ENCODE assay signal across 1 cellular context in genomic region chr10:78255796-78256638, GRCh38.
TF ChIP-seq lines count a peak whose summit lies in the region.

No MANE protein-coding gene starts in this region.

TF ChIP-seq in K562, 482 proteins besides CTCF, POLR2A, EP300 and RAD21 (continued from another document and continues in another):
- TF ChIP-seq GTF3C2 (IDR thresholded peaks at IDR 0.05; ENCODE audit: borderline replicate concordance, extremely low read depth, insufficient read length) (no peak), CHD4 (IDR thresholded peaks at IDR 0.05; ENCODE audit: insufficient read depth, insufficient replicate concordance, low read depth, low read length, poor library complexity, severe bottlenecking) (no peak), ZNF143 (CRISPR knock-in tag; IDR thresholded peaks at IDR 0.05) (no peak), GABPB2 (CRISPR knock-in tag; conservative IDR thresholded peaks at IDR 0.05) (no peak), DDX20 (tag; IDR thresholded peaks at IDR 0.05; ENCODE audit: low read depth) (peak; percentile 71; the same call in 1 of the 2 replicates), NR4A1 (CRISPR knock-in tag; IDR thresholded peaks at IDR 0.05) (0 out of 2 replicates have a peak, but pooled peaks have one; percentile 25), NR4A1 (tag; IDR thresholded peaks at IDR 0.05) (peak; percentile 85; the same call in 1 of the 2 replicates), NR2F6 (CRISPR knock-in tag; IDR thresholded peaks at IDR 0.05) (peak; percentile 97), ZNF253 (CRISPR knock-in tag; conservative IDR thresholded peaks at IDR 0.05) (no peak), ARID2 (IDR thresholded peaks at IDR 0.05) (no peak), SRF (CRISPR knock-in tag; IDR thresholded peaks at IDR 0.05) (no peak), CAMTA2 (CRISPR knock-in tag; conservative IDR thresholded peaks at IDR 0.05) (no peak), GATA2 (CRISPR knock-in tag; IDR thresholded peaks at IDR 0.05) (no peak), ESRRA (IDR thresholded peaks at IDR 0.05; ENCODE audit: borderline replicate concordance, low read depth) (peak; percentile 100), ZBTB8A (IDR thresholded peaks at IDR 0.05; ENCODE audit: partially characterized antibody) (no peak), MAX (CRISPR knock-in tag; IDR thresholded peaks at IDR 0.05) (no peak), FOXO4 (CRISPR knock-in tag; IDR thresholded peaks at IDR 0.05) (no peak), TAF1 (IDR thresholded peaks at IDR 0.05; ENCODE audit: control insufficient read depth, extremely low read depth, insufficient read depth, low read length, severe bottlenecking) (no peak), SLC30A9 (CRISPR knock-in tag; IDR thresholded peaks at IDR 0.05) (no peak), ZNF165 (CRISPR knock-in tag; IDR thresholded peaks at IDR 0.05; ENCODE audit: borderline replicate concordance) (peak; percentile 63; the same call in 1 of the 2 replicates), GTF2E2 (tag; IDR thresholded peaks at IDR 0.05) (no peak), KAT7 (CRISPR knock-in tag; IDR thresholded peaks at IDR 0.05; ENCODE audit: borderline replicate concordance) (no peak), PHF8 (IDR thresholded peaks at IDR 0.05; ENCODE audit: borderline replicate concordance, low read length) (no peak), SREBF1 (IDR thresholded peaks at IDR 0.05; ENCODE audit: borderline replicate concordance, low read depth, low read length) (no peak), FOSL1 (tag; conservative IDR thresholded peaks at IDR 0.05) (peak; percentile 99), SIN3B (IDR thresholded peaks at IDR 0.05; ENCODE audit: low read depth) (no peak), ZNF134 (CRISPR knock-in tag; conservative IDR thresholded peaks at IDR 0.05) (no peak), TEAD2 (tag; IDR thresholded peaks at IDR 0.05) (peak; percentile 88), BCOR (IDR thresholded peaks at IDR 0.05) (no peak), LARP7 (IDR thresholded peaks at IDR 0.05) (no peak), PYGO2 (tag; IDR thresholded peaks at IDR 0.05) (no peak; the same call in 1 of the 2 replicates), MCM3 (IDR thresholded peaks at IDR 0.05) (no peak), CCNT2 (IDR thresholded peaks at IDR 0.05; ENCODE audit: borderline replicate concordance, extremely low read depth, insufficient read length, low read depth, low read length) (peak; percentile 59), HNRNPH1 (optimal IDR thresholded peaks at IDR 0.05; ENCODE audit: low read depth, low read length) (no peak), ZBTB34 (CRISPR knock-in tag; IDR thresholded peaks at IDR 0.05) (no peak), ZNF561 (CRISPR knock-in tag; conservative IDR thresholded peaks at IDR 0.05) (no peak), CCAR2 (IDR thresholded peaks at IDR 0.05; ENCODE audit: low read depth, low read length) (no peak), DNMT1 (IDR thresholded peaks at IDR 0.05) (no peak), BCL6 (CRISPR knock-in tag; IDR thresholded peaks at IDR 0.05) (peak; percentile 46), CREBBP (IDR thresholded peaks at IDR 0.05; ENCODE audit: low read depth, low read length) (no peak), ARID1B (IDR thresholded peaks at IDR 0.05) (peak; percentile 86), ZNF592 (IDR thresholded peaks at IDR 0.05) (peak; percentile 60), ZNF830 (CRISPR knock-in tag; IDR thresholded peaks at IDR 0.05) (no peak), TOE1 (IDR thresholded peaks at IDR 0.05; ENCODE audit: borderline replicate concordance) (peak; percentile 69; the same call in 1 of the 2 replicates), TOE1 (CRISPR knock-in tag; IDR thresholded peaks at IDR 0.05; ENCODE audit: borderline replicate concordance, low read depth) (no peak), ERF (CRISPR knock-in tag; IDR thresholded peaks at IDR 0.05) (no peak), ZNF764 (CRISPR knock-in tag; IDR thresholded peaks at IDR 0.05; ENCODE audit: low read depth) (no peak), DPF2 (IDR thresholded peaks at IDR 0.05) (peak; percentile 95), TAL1 (IDR thresholded peaks at IDR 0.05) (no peak), PHB2 (IDR thresholded peaks at IDR 0.05; ENCODE audit: low read depth) (no peak), STAT6 (CRISPR knock-in tag; IDR thresholded peaks at IDR 0.05) (no peak), HNRNPK (IDR thresholded peaks at IDR 0.05; ENCODE audit: low read depth, low read length, poor library complexity, severe bottlenecking) (no peak), MCM2 (IDR thresholded peaks at IDR 0.05; ENCODE audit: low read depth) (no peak), TSC22D4 (tag; IDR thresholded peaks at IDR 0.05) (no peak), ZSCAN32 (CRISPR knock-in tag; IDR thresholded peaks at IDR 0.05) (peak; percentile 67), ARID3A (IDR thresholded peaks at IDR 0.05; ENCODE audit: borderline replicate concordance, low read depth, low read length) (no peak), PRPF4 (IDR thresholded peaks at IDR 0.05; ENCODE audit: insufficient read depth, low read depth, low read length, poor library complexity, severe bottlenecking) (no peak)
- TF ChIP-seq, protein P1, sequence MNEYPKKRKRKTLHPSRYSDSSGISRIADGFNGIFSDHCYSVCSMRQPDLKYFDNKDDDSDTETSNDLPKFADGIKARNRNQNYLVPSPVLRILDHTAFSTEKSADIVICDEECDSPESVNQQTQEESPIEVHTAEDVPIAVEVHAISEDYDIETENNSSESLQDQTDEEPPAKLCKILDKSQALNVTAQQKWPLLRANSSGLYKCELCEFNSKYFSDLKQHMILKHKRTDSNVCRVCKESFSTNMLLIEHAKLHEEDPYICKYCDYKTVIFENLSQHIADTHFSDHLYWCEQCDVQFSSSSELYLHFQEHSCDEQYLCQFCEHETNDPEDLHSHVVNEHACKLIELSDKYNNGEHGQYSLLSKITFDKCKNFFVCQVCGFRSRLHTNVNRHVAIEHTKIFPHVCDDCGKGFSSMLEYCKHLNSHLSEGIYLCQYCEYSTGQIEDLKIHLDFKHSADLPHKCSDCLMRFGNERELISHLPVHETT (CRISPR knock-in tag; conservative IDR thresholded peaks at IDR 0.05 in 1 of 2, IDR thresholded peaks at IDR 0.05 in 1 of 2), result no peak
- TF ChIP-seq, protein P2, sequence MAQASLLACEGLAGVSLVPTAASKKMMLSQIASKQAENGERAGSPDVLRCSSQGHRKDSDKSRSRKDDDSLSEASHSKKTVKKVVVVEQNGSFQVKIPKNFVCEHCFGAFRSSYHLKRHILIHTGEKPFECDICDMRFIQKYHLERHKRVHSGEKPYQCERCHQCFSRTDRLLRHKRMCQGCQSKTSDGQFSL (CRISPR knock-in tag; IDR thresholded peaks at IDR 0.05), result no peak
- TF ChIP-seq, protein P2 (tag; IDR thresholded peaks at IDR 0.05), result 0 out of 4 replicates have a peak, but pooled peaks of 1 of the 2 experiments have one; percentile 48
